ENCODE assay signal across 24 cellular contexts in genomic region chr1:99754055-99754626, GRCh38. TPM values are rescaled to one million over a fixed set of nuclear protein-coding genes. Genes with fewer than 3 reads are reported as not detected.
A peak's percentile ranks its signal among the peaks of the same experiment; 100 is the strongest.
DNase-seq lines count a peak whose midpoint lies in the region; ATAC-seq, FAIRE-seq and TF ChIP-seq lines count a peak whose summit lies in the region.
"Had no signal": no experiment of that assay in that cellular context is flagged by ENCODE, and none has a peak within 500 bp of the region (broad histone marks: within the 10 kb centered on the region; RNA-seq: fewer than 3 reads in every experiment).

No MANE protein-coding gene starts in this region.

- TF ChIP-seq EP300 in HepG2 (IDR thresholded peaks at IDR 0.05; ENCODE audit: low read depth in 2 of 2, low read length in 2 of 2) (no peak), HepG2 (CRISPR knock-in tag; IDR thresholded peaks at IDR 0.05; ENCODE audit: borderline replicate concordance) (no peak), K562 (IDR thresholded peaks at IDR 0.05; ENCODE audit: low read length) (no peak)

- H3K4me3 ChIP-seq in HepG2 (replicated peaks in 1 of 3; ENCODE audit: insufficient read depth in 1 of 3, low read depth in 2 of 3, low read length in 3 of 3) (no peak overlapping the region), right lobe of liver (no peak overlapping the region), K562 (no peak overlapping the region), gastrocnemius medialis (no peak overlapping the region)
- H3K4me3 ChIP-seq: A549; BLaER1 treated with 17β-estradiol and CSF1 and Interleukin-3, amounts not matched to agents 10 nM and 100 nM; GM12878 had no signal

- peaks cover 64% of the 10 kb centered on the region for H3K79me2 ChIP-seq in HepG2 (ENCODE audit: insufficient read depth, low read length)
- H3K79me2 ChIP-seq in K562 (ENCODE audit: control insufficient read depth, insufficient read depth, low read length), result peaks cover 92% of the 10 kb centered on the region

- H3K27ac ChIP-seq in HepG2 (ENCODE audit: extremely low read length, insufficient read depth, low read length) (peak overlapping the region; percentile 68), right lobe of liver (peak overlapping the region in 1 of 3 donors; percentile 5), K562 (ENCODE audit: extremely low read depth, low read depth, low read length) (no peak overlapping the region), gastrocnemius medialis (no peak overlapping the region)
- H3K27ac ChIP-seq: A549; BLaER1 treated with 17β-estradiol and CSF1 and Interleukin-3, amounts not matched to agents 10 nM and 100 nM had no signal

- H2AFZ ChIP-seq in HepG2 (ENCODE audit: low read length) (no peak overlapping the region), K562 (ENCODE audit: low read depth, low read length) (no peak overlapping the region)

- TF ChIP-seq CTCF in HepG2 (CRISPR knock-in tag; IDR thresholded peaks at IDR 0.05) (no peak), right lobe of liver (IDR thresholded peaks at IDR 0.05) (no peak), K562 (IDR thresholded peaks at IDR 0.05 in 2 of 3, conservative IDR thresholded peaks at IDR 0.05 in 1 of 3; ENCODE audit: insufficient read depth in 2 of 3, low read depth in 1 of 3, low read length in 3 of 3) (no peak), gastrocnemius medialis (IDR thresholded peaks at IDR 0.05 in 4 of 5, conservative IDR thresholded peaks at IDR 0.05 in 1 of 5) (no peak)

- H3K36me3 ChIP-seq in HepG2 (replicated peaks in 1 of 2; ENCODE audit: control insufficient read depth in 1 of 2, insufficient read depth in 2 of 2, low read length in 2 of 2), result no peaks in the 10 kb centered on the region
- H3K36me3 ChIP-seq in right lobe of liver, result no peaks in the 10 kb centered on the region
- H3K36me3 ChIP-seq in K562 (ENCODE audit: control insufficient read depth, insufficient read depth, low read length), result peaks cover 8% of the 10 kb centered on the region; the same call in 2 of the 3 replicates
- H3K36me3 ChIP-seq in gastrocnemius medialis, result no peaks in the 10 kb centered on the region
- H3K36me3 ChIP-seq: BE2C; BLaER1 treated with 17β-estradiol and CSF1 and Interleukin-3, amounts not matched to agents 10 nM and 100 nM had no signal

- no peaks in the 10 kb centered on the region for H3K9me3 ChIP-seq in HepG2 (ENCODE audit: low read length)
- H3K9me3 ChIP-seq in right lobe of liver, result no peaks in the 10 kb centered on the region
- no peaks in the 10 kb centered on the region for H3K9me3 ChIP-seq in K562 (replicated peaks; ENCODE audit: control insufficient read depth, insufficient read depth, low read depth, low read length)
- no peaks in the 10 kb centered on the region for H3K9me3 ChIP-seq in gastrocnemius medialis
- H3K9me3 ChIP-seq: A549, BE2C had no signal

- BruUV-seq in HepG2 (replicated peaks; lab: Mats Ljungman, UMichigan) (no TSS peak), K562 (replicated peaks; lab: Mats Ljungman, UMichigan) (no TSS peak)

- peaks cover 4% of the 10 kb centered on the region for H3K9me1 ChIP-seq in K562 (ENCODE audit: control insufficient read depth, insufficient read depth, low read length)

- H3K4me2 ChIP-seq in HepG2 (ENCODE audit: low read depth, low read length) (peak overlapping the region; percentile 51), K562 (ENCODE audit: insufficient read depth, low read length) (no peak overlapping the region)
- H3K4me2 ChIP-seq: A549; BLaER1 treated with 17β-estradiol and CSF1 and Interleukin-3, amounts not matched to agents 10 nM and 100 nM had no signal

- FAIRE-seq in HepG2 (lab: Jason Lieb, UNC) (no peak), K562 (lab: Jason Lieb, UNC) (no peak)
- FAIRE-seq: A549, GM12878, GM18507 had no signal

- CTCF ChIA-PET in HepG2 (lab: Yijun Ruan, JAX; ENCODE audit: low intra/inter-chr PET ratio, low total read pairs) (no interaction called here), HEK293T (lab: Yijun Ruan, JAX) (interaction anchor here (0.6 kb wide), 1 partner anchor 27 kb away, joined by 3 read pairs; no protein-coding TSS in a partner anchor), K562 (lab: Yijun Ruan, JAX; ENCODE audit: low intra/inter-chr PET ratio) (no interaction called here)

- H3K4me1 ChIP-seq in HepG2 (ENCODE audit: insufficient read depth, low read length) (peaks cover 85% of the 10 kb centered on the region), right lobe of liver (peaks cover 0 to 72% (median 16%) of the 10 kb centered on the region in 4 donors), K562 (replicated peaks in 1 of 2; ENCODE audit: control insufficient read depth in 2 of 2, insufficient read depth in 2 of 2, low read length in 2 of 2) (peaks cover 4 to 24% of the 10 kb centered on the region in 2 experiments; a peak in 4 of 5 replicates), gastrocnemius medialis (peaks cover 0 to 4% of the 10 kb centered on the region in 2 donors)
- H3K4me1 ChIP-seq: BE2C had no signal

- ATAC-seq in HepG2 (no peak; the same call in 2 of the 3 replicates), right lobe of liver (no peak), K562 (peak; percentile 16; the same call in 1 of the 3 replicates), HG02981 (IDR thresholded peaks at IDR 0.05; ENCODE audit: unreplicated experiment) (no peak), gastrocnemius medialis (no peak)
- ATAC-seq: A549, GM12878 had no signal

- no peak overlapping the region for H3K9ac ChIP-seq in HepG2 (ENCODE audit: insufficient read depth, low read depth, low read length)
- no peak overlapping the region for H3K9ac ChIP-seq in K562 (ENCODE audit: insufficient read depth in 1 of 2, low read depth in 2 of 2, low read length in 2 of 2)
- H3K9ac ChIP-seq: BLaER1 treated with 17β-estradiol and CSF1 and Interleukin-3, amounts not matched to agents 10 nM and 100 nM had no signal

- DNase-seq in HepG2 (ENCODE audit: low spot score), result no peak
- no peak for DNase-seq in right lobe of liver
- no peak for DNase-seq in HEK293T (ENCODE audit: extremely low spot score)
- no peak for DNase-seq in K562 (ENCODE audit: extremely low read depth in 1 of 4, low spot score in 3 of 4)
- no peak for DNase-seq in activated CD4-positive, alpha-beta T cell treated with anti-CD3 and anti-CD28 coated beads for 1 hour
- no peak for DNase-seq in gastrocnemius medialis
- DNase-seq: 8988T; ACHN; AML-193; BE2C; CD4-positive, alpha-beta T cell; CD8-positive, alpha-beta memory T cell; DMS79; EL; GDM1; GOT3; H7; HCEC 1CT; HFFc6 had no signal

- H4K20me1 ChIP-seq in HepG2 (ENCODE audit: insufficient read depth, low read length) (no peaks in the 10 kb centered on the region), K562 (replicated peaks; ENCODE audit: control insufficient read depth, insufficient read depth, low read length) (0 out of 2 replicates have a peak, but pooled peaks cover 2% of the 10 kb centered on the region)
- H4K20me1 ChIP-seq: BLaER1 treated with 17β-estradiol and CSF1 and Interleukin-3, amounts not matched to agents 10 nM and 100 nM had no signal

- TF ChIP-seq POLR2A in HepG2 (IDR thresholded peaks at IDR 0.05; ENCODE audit: insufficient read depth in 1 of 2, low read depth in 2 of 2, low read length in 2 of 2), result no peak
- TF ChIP-seq POLR2A in right lobe of liver (IDR thresholded peaks at IDR 0.05), result no peak
- no peak for TF ChIP-seq POLR2A in K562 (conservative IDR thresholded peaks at IDR 0.05)
- TF ChIP-seq POLR2A in gastrocnemius medialis (IDR thresholded peaks at IDR 0.05), result no peak

- TF ChIP-seq RAD21 in HepG2 (CRISPR knock-in tag; IDR thresholded peaks at IDR 0.05) (no peak), K562 (CRISPR knock-in tag; conservative IDR thresholded peaks at IDR 0.05 in 1 of 2, IDR thresholded peaks at IDR 0.05 in 1 of 2) (no peak)

- WGBS in HepG2 (ENCODE audit: low lambda C conversion rate), result 86% methylated on average over 2 of the region's 2 CpGs
- 42% methylated on average over 2 of the region's 2 CpGs for WGBS in right lobe of liver (ENCODE audit: insufficient coverage, low coverage, low lambda C conversion rate, missing lambda C conversion rate)
- 94% methylated on average over 2 of the region's 2 CpGs for WGBS in K562 (ENCODE audit: insufficient coverage, low coverage, missing lambda C conversion rate)

- intact Hi-C loops in HepG2 (cut with micrococcal nuclease; ENCODE audit: unreplicated experiment) (no loop called here), right lobe of liver (cut with DNase I) (no loop called here), K562 (cut with micrococcal nuclease) (no loop called here), gastrocnemius medialis (cut with DNase I; ENCODE audit: low total_unique reads) (no loop called here)

- POLR2A ChIA-PET in HepG2 (lab: Yijun Ruan, JAX), result interaction anchor here (2.5 kb wide), 1 partner anchor 12 kb away, joined by 7 read pairs; the partner anchor contains the start of gene FRRS1
- POLR2A ChIA-PET in HEK293T (lab: Yijun Ruan, JAX), result interaction anchor here (1.1 kb wide), 1 partner anchor 12 kb away, joined by 3 read pairs; the partner anchor contains the start of gene FRRS1
- POLR2A ChIA-PET in K562 (lab: Yijun Ruan, JAX), result interaction anchor here (0.5 to 2.4 kb wide), 6 partner anchors 9 to 115 kb away, joined by 3 to 17 read pairs (median 4); partner anchors contain the start of gene FRRS1

- in situ Hi-C loops in HepG2 (cut with HindIII; ENCODE audit: extremely low pct_ligation_motif_present, low pct_unique_long_range_greater_than_20kb) (no loop called here), K562 (cut with MboI) (no loop called here), gastrocnemius medialis (cut with MboI; ENCODE audit: low sequenced_read_pairs in 4 of 4) (no loop called here)

- H3K27me3 ChIP-seq in HepG2 (ENCODE audit: control insufficient read depth in 1 of 2, insufficient read depth in 2 of 2, low read length in 2 of 2) (no peaks in the 10 kb centered on the region), right lobe of liver (no peaks in the 10 kb centered on the region), K562 (ENCODE audit: control insufficient read depth in 2 of 2, insufficient read depth in 2 of 2, low read length in 2 of 2) (no peaks in the 10 kb centered on the region), gastrocnemius medialis (no peaks in the 10 kb centered on the region)
- H3K27me3 ChIP-seq: BE2C; BLaER1 treated with 17β-estradiol and CSF1 and Interleukin-3, amounts not matched to agents 10 nM and 100 nM had no signal

RNA-seq across cellular contexts. Expression of gene FRRS1, which starts 12.3 kb away (rescaled TPM):
- 12.0 and 23.4 TPM in 2 replicates for total RNA-seq in HepG2 (2016; rRNA removed; fragmentation: Illumina TruSeq; extraction: Trizol)
- 3.4 and 3.9 TPM in 2 replicates for total RNA-seq in HepG2 (2016; cell fraction: cytosol; rRNA removed; fragmentation: Illumina TruSeq; extraction: Trizol; ENCODE audit: low read depth)
- 13.7 and 24.0 TPM in 2 replicates for total RNA-seq in HepG2 (2016; cell fraction: insoluble cytoplasmic fraction; rRNA removed; fragmentation: Illumina TruSeq; extraction: Trizol)
- total RNA-seq in HepG2 (2016; cell fraction: membrane; rRNA removed; fragmentation: Illumina TruSeq; extraction: Trizol), result 3.8 and 5.4 TPM in 2 replicates
- total RNA-seq in HepG2 (2016; cell fraction: nucleus; rRNA removed; fragmentation: Illumina TruSeq; extraction: Trizol), result 22.5 and 26.4 TPM in 2 replicates
- 22.6 and 23.2 TPM in 2 replicates for polyA plus RNA-seq in HepG2 (2011; rRNA removed)
- 11.0 and 18.6 TPM in 2 replicates for polyA plus RNA-seq in HepG2 (2011; cell fraction: cytosol; rRNA removed)
- 12.6 and 15.7 TPM in 2 replicates for polyA plus RNA-seq in HepG2 (2011; cell fraction: nucleus; rRNA removed)
- 22.8 and 35.9 TPM in 2 replicates for polyA plus RNA-seq in HepG2 (2012)
- 0.40 and 0.52 TPM in 2 replicates for polyA plus RNA-seq in HepG2 (2016; cell fraction: cytosol; fragmentation: Illumina TruSeq; extraction: Trizol; ENCODE audit: low read depth)
- polyA plus RNA-seq in HepG2 (2016; cell fraction: insoluble cytoplasmic fraction; fragmentation: Illumina TruSeq; extraction: Trizol; ENCODE audit: low read depth), result 3.2 and 3.6 TPM in 2 replicates
- 0.48 and 2.5 TPM in 2 replicates for polyA plus RNA-seq in HepG2 (2016; cell fraction: membrane; fragmentation: Illumina TruSeq; extraction: Trizol; ENCODE audit: low read depth)
- 8.7 and 11.7 TPM in 2 replicates for polyA plus RNA-seq in HepG2 (2016; cell fraction: nucleus; fragmentation: Illumina TruSeq; extraction: Trizol; ENCODE audit: insufficient read depth, low read depth)
- 11.4 and 80.8 TPM in 2 replicates for polyA minus RNA-seq in HepG2 (2011; rRNA and poly(A)+ RNA removed; ENCODE audit: low replicate concordance)
- 42.1 and 48.8 TPM in 2 replicates for polyA minus RNA-seq in HepG2 (2011; cell fraction: cytosol; rRNA and poly(A)+ RNA removed)
- polyA minus RNA-seq in HepG2 (2011; cell fraction: nucleus; rRNA and poly(A)+ RNA removed), result 48.9 and 62.4 TPM in 2 replicates
- total RNA-seq in right lobe of liver, result 10 to 100 TPM; 19.6 to 44.0 (median 31.4) TPM
- 114 and 187 TPM in 2 replicates for total RNA-seq in K562 (2011; cell fraction: chromatin; rRNA removed; ENCODE audit: low replicate concordance)
- 100 and 116 TPM in 2 replicates for total RNA-seq in K562 (2011; cell fraction: nucleolus; rRNA removed)
- total RNA-seq in K562 (2011; cell fraction: nucleoplasm; rRNA removed), result 130 and 133 TPM in 2 replicates
- 17.8 and 21.7 TPM in 2 replicates for total RNA-seq in K562 (2014; rRNA removed)
- total RNA-seq in K562 (2014; rRNA removed; fragmentation: Illumina TruSeq; extraction: Trizol), result 54.0 and 54.2 TPM in 2 replicates
- 41.2 and 43.3 TPM in 2 replicates for total RNA-seq in K562 (2015; rRNA removed; fragmentation: Illumina TruSeq; extraction: Trizol)
- 31.1 and 31.6 TPM in 2 replicates for total RNA-seq in K562 (2021)
- 41.3 and 44.7 TPM in 2 replicates for polyA plus RNA-seq in K562 (2011; rRNA removed)
- 12.5 and 26.8 TPM in 2 replicates for polyA plus RNA-seq in K562 (2011; cell fraction: cytosol; rRNA removed)
- 25.7 and 36.5 TPM in 2 replicates for polyA plus RNA-seq in K562 (2011; cell fraction: nucleus; rRNA removed)
- polyA plus RNA-seq in K562 (2012), result 17.5 and 23.2 TPM in 2 replicates
- 19.2 and 23.7 TPM in 2 replicates for polyA plus RNA-seq in K562 (2014; fragmentation: Illumina TruSeq; extraction: Trizol)
- polyA plus RNA-seq in K562 (2014; fragmentation: Nextera tagmentation; extraction: Ambion mirVana), result 1 to 10 TPM in 1 of 2 experiments, under 1 TPM in 1; 0.87 to 1.9 TPM
- polyA plus RNA-seq in K562 (2014; rRNA removed), result 14.6 and 18.6 TPM in 2 replicates
- polyA minus RNA-seq in K562 (2011; rRNA and poly(A)+ RNA removed), result 150 and 168 TPM in 2 replicates
- 41.7 and 43.8 TPM in 2 replicates for polyA minus RNA-seq in K562 (2011; cell fraction: cytosol; rRNA and poly(A)+ RNA removed)
- 35.1 and 70.3 TPM in 2 replicates for polyA minus RNA-seq in K562 (2011; cell fraction: nucleus; rRNA and poly(A)+ RNA removed)
- 1 to 10 TPM; 1.4 to 4.5 (median 2.3) TPM for total RNA-seq in gastrocnemius medialis
- polyA plus RNA-seq: CD8-positive, alpha-beta memory T cell had no signal

Comparison
In these comparisons a context has a peak if more than half of its experiments do, and no peak if none do; other contexts are left out.
1. Of the 241 proteins assayed by ChIP-seq in both HepG2 and K562: peak only in HepG2: HOMEZ; only in K562: none; in both: none; in neither: 240.